ENCODE assay signal across 11 cellular contexts in the genomic region with DNA sequence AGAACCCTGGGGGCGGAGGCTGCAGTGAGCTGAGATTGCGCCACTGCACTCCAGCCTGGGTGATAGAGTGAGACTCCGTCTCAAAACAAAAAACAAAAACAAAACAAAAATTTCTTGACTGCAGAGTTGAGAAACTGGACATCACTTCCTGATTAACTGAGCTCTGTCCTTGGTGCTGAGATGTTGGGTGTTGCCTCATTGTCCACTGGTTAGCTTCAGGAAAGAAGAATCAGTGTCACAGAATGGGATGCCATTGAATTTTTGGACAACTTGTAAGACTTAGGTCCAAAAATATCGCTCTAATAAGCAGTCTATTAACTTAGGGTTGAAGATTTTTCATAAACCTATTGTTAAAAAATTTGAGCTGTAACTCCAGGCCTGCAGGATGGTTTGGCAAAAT. TPM values are rescaled to one million over a fixed set of nuclear protein-coding genes. Genes with fewer than 3 reads are reported as not detected.
A peak's percentile ranks its signal among the peaks of the same experiment; 100 is the strongest.
DNase-seq lines count a peak whose midpoint lies in the region; ATAC-seq and TF ChIP-seq lines count a peak whose summit lies in the region.
"Had no signal": no experiment of that assay in that cellular context is flagged by ENCODE, and none has a peak within 500 bp of the region (broad histone marks: within the 10 kb centered on the region; RNA-seq: fewer than 3 reads in every experiment).

No MANE protein-coding gene starts in this region.

- H3F3A ChIP-seq in MM.1S (ENCODE audit: insufficient read depth, low read length) = no peaks in the 10 kb centered on the region

- peaks cover 16% of the 10 kb centered on the region for H3K27me3 Mint-ChIP-seq in activated T-cell treated with anti-CD3 and anti-CD28 coated beads, Interleukin-2, amount 50 U/mL, for 24 hours

- no peak overlapping the region for H3K27ac Mint-ChIP-seq in activated T-cell treated with anti-CD3 and anti-CD28 coated beads, Interleukin-2, amount 50 U/mL, for 24 hours
- H3K27ac Mint-ChIP-seq: activated T-cell treated with anti-CD3 and anti-CD28 coated beads, Interleukin-2, amount 50 U/mL, for 72 hours had no signal

- no peaks in the 10 kb centered on the region for H3K79me2 ChIP-seq in MM.1S (ENCODE audit: low read length)

- no peak overlapping the region for H3K27ac ChIP-seq in MM.1S (ENCODE audit: low read length)
- no peak overlapping the region for H3K27ac ChIP-seq in WERI-Rb-1

- H3K4me1 ChIP-seq in MM.1S (ENCODE audit: low read length) = no peaks in the 10 kb centered on the region

- no peak overlapping the region for H3K9ac ChIP-seq in MM.1S (ENCODE audit: low read length)

- H3K4me3 Mint-ChIP-seq in activated T-cell treated with anti-CD3 and anti-CD28 coated beads, Interleukin-2, amount 50 U/mL, for 24 hours = no peak overlapping the region
- H3K4me3 Mint-ChIP-seq: activated T-cell treated with anti-CD3 and anti-CD28 coated beads, Interleukin-2, amount 50 U/mL, for 72 hours had no signal

- in situ Hi-C loops in astrocyte of the spinal cord (cut with HindIII; ENCODE audit: low sequenced_read_pairs) = no loop called here

- H3K9me2 ChIP-seq in MM.1S (replicated peaks; ENCODE audit: insufficient read depth, low read length) = no peaks in the 10 kb centered on the region

- ATAC-seq in left lobe of liver = peak; percentile 48
- ATAC-seq: activated T-cell treated with anti-CD3 and anti-CD28 coated beads, Interleukin-2, amount 50 U/mL, for 72 hours had no signal

- H3K9me3 Mint-ChIP-seq in activated T-cell treated with anti-CD3 and anti-CD28 coated beads, Interleukin-2, amount 50 U/mL, for 24 hours = no peaks in the 10 kb centered on the region
- H3K9me3 Mint-ChIP-seq: activated T-cell treated with anti-CD3 and anti-CD28 coated beads, Interleukin-2, amount 50 U/mL, for 72 hours had no signal

- no peaks in the 10 kb centered on the region for H3K27me3 ChIP-seq in MM.1S (replicated peaks; ENCODE audit: insufficient read depth, low read length)
- no peaks in the 10 kb centered on the region for H3K27me3 ChIP-seq in WERI-Rb-1 (ENCODE audit: insufficient read depth, low read depth, severe bottlenecking)
- no peaks in the 10 kb centered on the region; the same call in 1 of the 2 replicates for H3K27me3 ChIP-seq in H7 (ENCODE audit: control insufficient read depth, insufficient read depth, low read length)

- H2AFZ ChIP-seq in MM.1S (ENCODE audit: low read length) = no peak overlapping the region

- H3K9me3 ChIP-seq in MM.1S (replicated peaks; ENCODE audit: insufficient read depth, low read length) = no peaks in the 10 kb centered on the region
- no peaks in the 10 kb centered on the region for H3K9me3 ChIP-seq in WERI-Rb-1 (ENCODE audit: severe bottlenecking)

- H3K36me3 ChIP-seq in MM.1S (replicated peaks; ENCODE audit: insufficient read depth, low read length) (no peaks in the 10 kb centered on the region), WERI-Rb-1 (no peaks in the 10 kb centered on the region), H7 (replicated peaks; ENCODE audit: control insufficient read depth, insufficient read depth, low read length) (no peaks in the 10 kb centered on the region)

- H3K4me3 ChIP-seq in MM.1S (ENCODE audit: low read length) (no peak overlapping the region), astrocyte of the spinal cord (ENCODE audit: low read depth, low read length) (no peak overlapping the region), WERI-Rb-1 (ENCODE audit: low read depth, low read length) (no peak overlapping the region), H7 (ENCODE audit: insufficient read depth, low read depth, low read length) (no peak overlapping the region)

- no peak overlapping the region for H3K4me2 ChIP-seq in MM.1S (ENCODE audit: low read depth, low read length)

- DNase-seq in GM10266 (ENCODE audit: extremely low spot score) = peak; percentile 37
- DNase-seq in MM.1S = peak; percentile 37
- peak; percentile 19 for DNase-seq in astrocyte of the spinal cord (ENCODE audit: low read depth, low spot score)
- DNase-seq in left lobe of liver (ENCODE audit: low spot score) = no peak
- DNase-seq in NCI-H1694 (lab: John Stamatoyannopoulos, UW) = no peak
- no peak for DNase-seq in activated T-cell treated with anti-CD3 and anti-CD28 coated beads, Interleukin-2, amount 50 U/mL, for 24 hours
- DNase-seq in WERI-Rb-1 = no peak
- DNase-seq in H7 = no peak
- DNase-seq: activated T-cell treated with anti-CD3 and anti-CD28 coated beads, Interleukin-2, amount 50 U/mL, for 72 hours; GF-D8 had no signal

- no peaks in the 10 kb centered on the region for H3K4me1 Mint-ChIP-seq in activated T-cell treated with anti-CD3 and anti-CD28 coated beads, Interleukin-2, amount 50 U/mL, for 24 hours (ENCODE audit: low read depth)

- no peaks in the 10 kb centered on the region for H3K36me3 Mint-ChIP-seq in activated T-cell treated with anti-CD3 and anti-CD28 coated beads, Interleukin-2, amount 50 U/mL, for 24 hours (ENCODE audit: low read depth)

- H4K20me1 ChIP-seq in MM.1S (ENCODE audit: insufficient read depth, low read length) = no peaks in the 10 kb centered on the region

- TF ChIP-seq CTCF in GM10266 (IDR thresholded peaks at IDR 0.05; ENCODE audit: control insufficient read depth, insufficient read depth, low read depth, missing control alignments) (no peak), MM.1S (IDR thresholded peaks at IDR 0.05; ENCODE audit: low read length) (no peak), astrocyte of the spinal cord (IDR thresholded peaks at IDR 0.05; ENCODE audit: low read depth, low read length) (no peak), WERI-Rb-1 (IDR thresholded peaks at IDR 0.05; ENCODE audit: low read depth, low read length) (no peak)

RNA-seq across cellular contexts. Expression of gene KCNA10, which starts 23.8 kb away (rescaled TPM):
- not detected for total RNA-seq in left lobe of liver
- not detected in 2 replicates for total RNA-seq in H7 (2014; rRNA removed; shearing (Covaris generic))
- total RNA-seq: activated T-cell treated with anti-CD3 and anti-CD28 coated beads, Interleukin-2, amount 50 U/mL, for 72 hours; epithelial cell of proximal tubule had no signal

Comparison
In these comparisons a context has a peak if more than half of its experiments do, and no peak if none do; other contexts are left out.
1. DNase-seq: peak in GM10266 (single experiment), MM.1S (single experiment) and astrocyte of the spinal cord (single experiment); none in left lobe of liver (single experiment), NCI-H1694 (single experiment), activated T-cell treated with anti-CD3 and anti-CD28 coated beads, Interleukin-2, amount 50 U/mL, for 24 hours (single experiment), WERI-Rb-1 (single experiment) and H7 (single experiment).